ENCODE assay signal across 1 cellular context in the genomic region with DNA sequence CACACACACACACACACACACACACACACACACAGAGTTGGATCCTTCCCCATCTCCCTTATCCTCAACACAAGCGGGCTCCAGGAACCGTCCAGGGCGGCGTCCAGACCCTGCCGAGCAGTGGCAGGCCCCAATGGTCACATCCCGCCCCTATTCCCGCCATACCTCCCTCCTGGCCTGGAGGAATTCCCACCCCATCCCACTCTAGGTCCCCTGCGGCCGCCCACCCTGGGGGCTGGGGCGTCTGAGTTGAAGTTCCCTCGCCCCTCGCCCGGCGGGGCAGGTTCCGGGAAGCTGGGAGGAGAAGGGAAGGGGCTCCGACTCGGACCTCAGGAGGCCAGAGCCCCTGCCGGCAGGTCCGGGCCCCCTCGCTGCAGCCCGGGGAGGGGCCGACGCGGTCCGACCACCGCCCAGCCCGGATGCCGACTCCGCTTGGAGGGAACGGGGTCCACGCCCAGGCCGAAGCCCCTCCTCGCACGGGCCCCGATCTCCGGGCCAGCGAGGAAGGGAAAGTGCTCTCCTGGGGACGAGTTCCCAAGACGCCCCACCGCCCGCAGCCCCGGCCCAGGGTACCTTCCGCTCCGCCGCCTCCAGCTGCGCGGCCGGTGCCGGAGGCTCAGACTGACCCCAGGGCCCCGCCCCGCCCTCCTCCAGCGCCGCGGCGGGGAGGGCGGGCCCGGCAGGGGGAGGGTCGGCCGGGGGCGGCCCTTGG.
A peak's percentile ranks its signal among the peaks of the same experiment; 100 is the strongest.
TF ChIP-seq lines count a peak whose summit lies in the region.

Gene RHOC (minus strand): TSS at position 623 of the 712 bp plus-strand sequence. CDS start 3,328 bp downstream, outside the sequence.

TF ChIP-seq in HepG2, 621 proteins besides CTCF, POLR2A, EP300 and RAD21 (continued from another document and continues in another):
- TF ChIP-seq ZNF407 (CRISPR knock-in tag; IDR thresholded peaks at IDR 0.05; ENCODE audit: not compliant biosample characterization) (no peak), TCF12 (IDR thresholded peaks at IDR 0.05) (no peak), TCF12 (CRISPR knock-in tag; IDR thresholded peaks at IDR 0.05) (no peak), ZSCAN9 (CRISPR knock-in tag; IDR thresholded peaks at IDR 0.05; ENCODE audit: borderline replicate concordance) (no peak), FOSL1 (CRISPR knock-in tag; IDR thresholded peaks at IDR 0.05; ENCODE audit: borderline replicate concordance) (no peak), ZFP36L1 (CRISPR knock-in tag; IDR thresholded peaks at IDR 0.05) (no peak), ZMYM2 (CRISPR knock-in tag; IDR thresholded peaks at IDR 0.05) (no peak), AGO2 (optimal IDR thresholded peaks at IDR 0.05; ENCODE audit: low read depth, low read length) (peak; percentile 57), MTF1 (CRISPR knock-in tag; IDR thresholded peaks at IDR 0.05) (no peak), YEATS2 (CRISPR knock-in tag; IDR thresholded peaks at IDR 0.05; ENCODE audit: borderline replicate concordance) (no peak), FOXC1 (CRISPR knock-in tag; IDR thresholded peaks at IDR 0.05; ENCODE audit: borderline replicate concordance) (no peak), JARID2 (CRISPR knock-in tag; IDR thresholded peaks at IDR 0.05; ENCODE audit: insufficient replicate concordance) (no peak), POLR2AphosphoS5 (IDR thresholded peaks at IDR 0.05; ENCODE audit: low read depth, low read length) (peak; percentile 62), BRD4 (CRISPR knock-in tag; IDR thresholded peaks at IDR 0.05) (no peak), ATAD3A (CRISPR knock-in tag; IDR thresholded peaks at IDR 0.05) (no peak), ADNP (CRISPR knock-in tag; IDR thresholded peaks at IDR 0.05) (no peak), ZFP41 (CRISPR knock-in tag; IDR thresholded peaks at IDR 0.05; ENCODE audit: borderline replicate concordance) (no peak), ZNF414 (CRISPR knock-in tag; IDR thresholded peaks at IDR 0.05) (no peak), NAIF1 (CRISPR knock-in tag; IDR thresholded peaks at IDR 0.05; ENCODE audit: borderline replicate concordance) (peak; percentile 53; the same call in 1 of the 2 replicates), HMG20A (CRISPR knock-in tag; IDR thresholded peaks at IDR 0.05; ENCODE audit: borderline replicate concordance) (no peak), CCAR2 (optimal IDR thresholded peaks at IDR 0.05; ENCODE audit: low read depth, low read length) (no peak), ZNF18 (CRISPR knock-in tag; IDR thresholded peaks at IDR 0.05; ENCODE audit: insufficient replicate concordance) (peak; percentile 57), JUN (CRISPR knock-in tag; IDR thresholded peaks at IDR 0.05) (no peak), SALL1 (CRISPR knock-in tag; IDR thresholded peaks at IDR 0.05) (peak; percentile 1; the same call in 1 of the 2 replicates), ZNF674 (CRISPR knock-in tag; IDR thresholded peaks at IDR 0.05; ENCODE audit: low read depth) (no peak), ZBTB25 (CRISPR knock-in tag; IDR thresholded peaks at IDR 0.05) (0 out of 2 replicates have a peak, but pooled peaks have one; percentile 10), ZNF619 (CRISPR knock-in tag; IDR thresholded peaks at IDR 0.05) (no peak), ZMAT3 (CRISPR knock-in tag; conservative IDR thresholded peaks at IDR 0.05) (no peak), SIN3A (IDR thresholded peaks at IDR 0.05; ENCODE audit: borderline replicate concordance, low read depth, low read length) (no peak; the same call in 1 of the 2 replicates), NR0B2 (CRISPR knock-in tag; IDR thresholded peaks at IDR 0.05) (no peak), SKIL (CRISPR knock-in tag; IDR thresholded peaks at IDR 0.05; ENCODE audit: borderline replicate concordance) (no peak)
- TF ChIP-seq, protein P1, sequence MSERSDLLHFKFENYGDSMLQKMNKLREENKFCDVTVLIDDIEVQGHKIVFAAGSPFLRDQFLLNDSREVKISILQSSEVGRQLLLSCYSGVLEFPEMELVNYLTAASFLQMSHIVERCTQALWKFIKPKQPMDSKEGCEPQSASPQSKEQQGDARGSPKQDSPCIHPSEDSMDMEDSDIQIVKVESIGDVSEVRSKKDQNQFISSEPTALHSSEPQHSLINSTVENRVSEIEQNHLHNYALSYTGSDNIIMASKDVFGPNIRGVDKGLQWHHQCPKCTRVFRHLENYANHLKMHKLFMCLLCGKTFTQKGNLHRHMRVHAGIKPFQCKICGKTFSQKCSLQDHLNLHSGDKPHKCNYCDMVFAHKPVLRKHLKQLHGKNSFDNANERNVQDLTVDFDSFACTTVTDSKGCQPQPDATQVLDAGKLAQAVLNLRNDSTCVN (CRISPR knock-in tag; IDR thresholded peaks at IDR 0.05; ENCODE audit: borderline replicate concordance), result no peak
- TF ChIP-seq, protein P2, sequence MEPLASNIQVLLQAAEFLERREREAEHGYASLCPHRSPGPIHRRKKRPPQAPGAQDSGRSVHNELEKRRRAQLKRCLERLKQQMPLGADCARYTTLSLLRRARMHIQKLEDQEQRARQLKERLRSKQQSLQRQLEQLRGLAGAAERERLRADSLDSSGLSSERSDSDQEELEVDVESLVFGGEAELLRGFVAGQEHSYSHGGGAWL (CRISPR knock-in tag; IDR thresholded peaks at IDR 0.05), result no peak; the same call in none of the 2 replicates
- TF ChIP-seq, protein P3, sequence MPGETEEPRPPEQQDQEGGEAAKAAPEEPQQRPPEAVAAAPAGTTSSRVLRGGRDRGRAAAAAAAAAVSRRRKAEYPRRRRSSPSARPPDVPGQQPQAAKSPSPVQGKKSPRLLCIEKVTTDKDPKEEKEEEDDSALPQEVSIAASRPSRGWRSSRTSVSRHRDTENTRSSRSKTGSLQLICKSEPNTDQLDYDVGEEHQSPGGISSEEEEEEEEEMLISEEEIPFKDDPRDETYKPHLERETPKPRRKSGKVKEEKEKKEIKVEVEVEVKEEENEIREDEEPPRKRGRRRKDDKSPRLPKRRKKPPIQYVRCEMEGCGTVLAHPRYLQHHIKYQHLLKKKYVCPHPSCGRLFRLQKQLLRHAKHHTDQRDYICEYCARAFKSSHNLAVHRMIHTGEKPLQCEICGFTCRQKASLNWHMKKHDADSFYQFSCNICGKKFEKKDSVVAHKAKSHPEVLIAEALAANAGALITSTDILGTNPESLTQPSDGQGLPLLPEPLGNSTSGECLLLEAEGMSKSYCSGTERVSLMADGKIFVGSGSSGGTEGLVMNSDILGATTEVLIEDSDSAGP (CRISPR knock-in tag; IDR thresholded peaks at IDR 0.05; ENCODE audit: borderline replicate concordance), result peak; percentile 45; the same call in 1 of the 2 replicates
- TF ChIP-seq, protein P4, sequence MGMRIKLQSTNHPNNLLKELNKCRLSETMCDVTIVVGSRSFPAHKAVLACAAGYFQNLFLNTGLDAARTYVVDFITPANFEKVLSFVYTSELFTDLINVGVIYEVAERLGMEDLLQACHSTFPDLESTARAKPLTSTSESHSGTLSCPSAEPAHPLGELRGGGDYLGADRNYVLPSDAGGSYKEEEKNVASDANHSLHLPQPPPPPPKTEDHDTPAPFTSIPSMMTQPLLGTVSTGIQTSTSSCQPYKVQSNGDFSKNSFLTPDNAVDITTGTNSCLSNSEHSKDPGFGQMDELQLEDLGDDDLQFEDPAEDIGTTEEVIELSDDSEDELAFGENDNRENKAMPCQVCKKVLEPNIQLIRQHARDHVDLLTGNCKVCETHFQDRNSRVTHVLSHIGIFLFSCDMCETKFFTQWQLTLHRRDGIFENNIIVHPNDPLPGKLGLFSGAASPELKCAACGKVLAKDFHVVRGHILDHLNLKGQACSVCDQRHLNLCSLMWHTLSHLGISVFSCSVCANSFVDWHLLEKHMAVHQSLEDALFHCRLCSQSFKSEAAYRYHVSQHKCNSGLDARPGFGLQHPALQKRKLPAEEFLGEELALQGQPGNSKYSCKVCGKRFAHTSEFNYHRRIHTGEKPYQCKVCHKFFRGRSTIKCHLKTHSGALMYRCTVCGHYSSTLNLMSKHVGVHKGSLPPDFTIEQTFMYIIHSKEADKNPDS (CRISPR knock-in tag; IDR thresholded peaks at IDR 0.05), result no peak
